ENCODE assay signal across 16 cellular contexts in the genomic region with DNA sequence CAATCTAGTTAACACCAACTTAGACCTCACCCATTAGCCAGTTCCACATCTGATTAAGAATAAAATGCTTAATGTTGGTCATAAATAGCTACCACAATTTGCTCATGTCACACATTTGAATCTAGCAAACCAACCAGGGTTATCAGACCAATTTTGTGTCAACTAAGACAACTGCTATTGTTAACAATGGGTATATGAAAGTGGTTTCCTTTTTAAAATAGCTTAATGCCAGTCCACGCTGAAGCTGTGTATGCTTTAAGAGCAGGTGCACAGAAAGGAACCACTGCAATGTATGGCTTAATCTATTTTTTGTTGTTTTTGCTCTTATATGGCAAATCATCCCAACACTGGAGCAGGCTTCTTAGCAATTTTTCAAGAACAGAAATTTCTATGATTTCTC. TPM values are rescaled to one million over a fixed set of nuclear protein-coding genes. Genes with fewer than 3 reads are reported as not detected.
DNase-seq lines count a peak whose midpoint lies in the region; ATAC-seq, FAIRE-seq and TF ChIP-seq lines count a peak whose summit lies in the region.
"Had no signal": no experiment of that assay in that cellular context is flagged by ENCODE, and none has a peak within 500 bp of the region (broad histone marks: within the 10 kb centered on the region; RNA-seq: fewer than 3 reads in every experiment).

No MANE protein-coding gene starts in this region.

- TF ChIP-seq CTCF in gastrocnemius medialis (IDR thresholded peaks at IDR 0.05 in 4 of 5, conservative IDR thresholded peaks at IDR 0.05 in 1 of 5) = no peak

- intact Hi-C loops in gastrocnemius medialis (cut with DNase I; ENCODE audit: low total_unique reads) = no loop called here

- no peaks in the 10 kb centered on the region for H3K36me3 ChIP-seq in gastrocnemius medialis

- H3K9me3 ChIP-seq in gastrocnemius medialis = no peaks in the 10 kb centered on the region

- H3K27ac ChIP-seq in gastrocnemius medialis = peak overlapping the region; percentile 7 to 66 (median 56)
- H3K27ac ChIP-seq: C4-2B had no signal

- H3K4me3 ChIP-seq in gastrocnemius medialis = no peak overlapping the region

- in situ Hi-C loops in gastrocnemius medialis (cut with MboI; ENCODE audit: low sequenced_read_pairs in 4 of 4) = loop anchor here in 1 of 4 donors (25.0 kb wide), 1 partner anchor 433 kb away; the partner anchor contains the start of gene ACACB

- H3K27me3 ChIP-seq in gastrocnemius medialis = no peaks in the 10 kb centered on the region

- TF ChIP-seq POLR2A in erythroblast (IDR thresholded peaks at IDR 0.05; ENCODE audit: low read length) (peak; percentile 22), gastrocnemius medialis (IDR thresholded peaks at IDR 0.05) (no peak)

- H3K4me1 ChIP-seq in gastrocnemius medialis = peaks cover 48 to 51% of the 10 kb centered on the region in 2 donors

- ATAC-seq in gastrocnemius medialis (no peak), GM21447 (IDR thresholded peaks at IDR 0.05; ENCODE audit: unreplicated experiment) (no peak)
- ATAC-seq: Panc1 had no signal

- DNase-seq in NCI-H2107 treated with DMSO at 0.1 percent for 48 hours (lab: John Stamatoyannopoulos, UW; ENCODE audit: unreplicated experiment) (peak; percentile 17), NCI-H2107 (lab: John Stamatoyannopoulos, UW) (no peak), NCI-H146 treated with DMSO at 0.1 percent for 48 hours (lab: John Stamatoyannopoulos, UW; ENCODE audit: unreplicated experiment) (peak; percentile 29), erythroblast (lab: John Stamatoyannopoulos, UW) (peak; percentile 37 to 54), gastrocnemius medialis (no peak), urothelium cell line (ENCODE audit: low spot score) (no peak), foreskin melanocyte (no peak)
- DNase-seq: KG1, NCI-H1092 treated with DMSO at 0.1 percent for 48 hours, NCI-H2029, NCI-H345, NCI-H69, SHP77 had no signal

- FAIRE-seq in urothelium cell line (lab: Jason Lieb, UNC) = no peak

RNA-seq across cellular contexts. Expression of gene SELPLG, which starts 45.6 kb away (rescaled TPM):
- 1 to 10 TPM in 3 of 4 donors, under 1 TPM in 1; 0.19 to 5.0 (median 2.6) TPM for total RNA-seq in gastrocnemius medialis

RNA-seq across cellular contexts. Expression of gene CORO1C, which starts 52.0 kb away (rescaled TPM):
- total RNA-seq in gastrocnemius medialis = 10 to 100 TPM; 24.7 to 47.6 (median 30.9) TPM

Comparison
In these comparisons a context has a peak if more than half of its experiments do, and no peak if none do; other contexts are left out.
1. DNase-seq: peak in NCI-H2107 treated with DMSO at 0.1 percent for 48 hours (single experiment), NCI-H146 treated with DMSO at 0.1 percent for 48 hours (single experiment) and erythroblast (2 of 2); none in NCI-H2107 (single experiment), gastrocnemius medialis (0 of 2), urothelium cell line (single experiment) and foreskin melanocyte (single experiment).